ENCODE assay signal across 11 cellular contexts in the genomic region with DNA sequence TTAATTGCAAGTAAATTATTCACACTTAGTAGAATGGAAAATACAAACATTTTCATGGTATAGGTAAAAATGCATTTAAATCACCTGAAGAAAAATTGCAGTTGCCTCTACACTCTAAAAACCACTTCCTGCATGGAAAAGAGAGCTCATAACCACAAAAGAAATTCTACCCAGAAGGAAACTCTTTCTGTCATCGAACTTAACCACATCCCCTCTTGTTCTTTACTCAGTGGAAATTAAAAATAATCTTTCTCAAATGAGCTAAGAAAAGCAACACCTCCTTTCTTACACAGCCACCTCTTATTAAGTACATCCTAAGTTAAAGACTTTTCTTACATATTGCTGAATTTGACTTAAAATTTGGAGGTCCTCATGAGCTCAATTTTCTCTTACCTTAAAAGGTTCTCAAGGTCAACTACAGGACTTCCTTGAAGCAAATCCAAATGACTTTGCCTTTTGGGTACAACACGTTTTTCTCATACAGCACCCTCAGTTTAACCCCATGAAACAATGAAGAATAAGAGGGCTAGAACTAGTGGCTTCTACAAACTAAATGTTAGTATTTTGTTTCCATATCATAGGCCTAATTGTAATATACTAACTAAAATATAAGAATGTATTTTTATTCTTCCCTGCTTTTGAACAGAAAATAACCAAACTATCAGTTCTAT.
DNase-seq lines count a peak whose midpoint lies in the region; ATAC-seq and TF ChIP-seq lines count a peak whose summit lies in the region.
"Had no signal": no experiment of that assay in that cellular context is flagged by ENCODE, and none has a peak within 500 bp of the region (broad histone marks: within the 10 kb centered on the region; RNA-seq: fewer than 3 reads in every experiment).

No MANE protein-coding gene starts in this region.

- no peaks in the 10 kb centered on the region for H3K4me1 ChIP-seq in GM23248 (ENCODE audit: insufficient read depth)

- H3K79me2 ChIP-seq in GM23248 (ENCODE audit: insufficient read depth), result no peaks in the 10 kb centered on the region

- H3F3A ChIP-seq in GM23248 (ENCODE audit: insufficient read depth), result no peaks in the 10 kb centered on the region

- peaks cover 14% of the 10 kb centered on the region; the same call in 1 of the 2 replicates for H3K27me3 ChIP-seq in GM23248 (replicated peaks; ENCODE audit: insufficient read depth)
- H3K27me3 ChIP-seq: cardiac muscle cell had no signal

- H4K20me1 ChIP-seq in GM23248 (ENCODE audit: insufficient read depth), result no peaks in the 10 kb centered on the region

- no peak overlapping the region for H3K4me3 ChIP-seq in GM23248
- H3K4me3 ChIP-seq: cardiac muscle cell had no signal

- H3K27ac Mint-ChIP-seq in activated T-cell treated with anti-CD3 and anti-CD28 coated beads, Interleukin-2, amount 50 U/mL, for 72 hours, result peak overlapping the region; percentile 99
- peak overlapping the region; percentile 89 to 93 for H3K27ac Mint-ChIP-seq in stimulated activated naive CD8-positive, alpha-beta T cell treated with anti-CD3 and anti-CD28 coated beads, Interleukin-15, amount 100 ng/mL, for 72 hours
- no peak overlapping the region for H3K27ac Mint-ChIP-seq in progenitor cell of endocrine pancreas
- H3K27ac Mint-ChIP-seq: nephron had no signal

- no peaks in the 10 kb centered on the region for H3K9me3 ChIP-seq in GM23248 (ENCODE audit: low read depth)

- H3K9ac ChIP-seq in GM23248, result no peak overlapping the region

- H2AFZ ChIP-seq in GM23248, result no peak overlapping the region

- H3K9me2 ChIP-seq in GM23248 (ENCODE audit: insufficient read depth), result no peaks in the 10 kb centered on the region

- WGBS in GM23248 (ENCODE audit: low coverage in 1 of 2, low lambda C conversion rate in 2 of 2, missing lambda C conversion rate in 2 of 2), 2 experiments, result 6 to 9% methylated on average over 2 of the region's 2 CpGs

- peaks cover 59% of the 10 kb centered on the region for H3K4me1 Mint-ChIP-seq in activated T-cell treated with anti-CD3 and anti-CD28 coated beads, Interleukin-2, amount 50 U/mL, for 72 hours (ENCODE audit: low read depth)
- H3K4me1 Mint-ChIP-seq in stimulated activated naive CD8-positive, alpha-beta T cell treated with anti-CD3 and anti-CD28 coated beads, Interleukin-15, amount 100 ng/mL, for 72 hours, result peaks cover 66% of the 10 kb centered on the region
- H3K4me1 Mint-ChIP-seq in progenitor cell of endocrine pancreas (ENCODE audit: low read depth), result peaks cover 2% of the 10 kb centered on the region
- H3K4me1 Mint-ChIP-seq: nephron had no signal

- H3K36me3 Mint-ChIP-seq in activated T-cell treated with anti-CD3 and anti-CD28 coated beads, Interleukin-2, amount 50 U/mL, for 72 hours (ENCODE audit: insufficient read depth in 2 of 2), result peaks cover 3 to 5% of the 10 kb centered on the region in 2 donors
- no peaks in the 10 kb centered on the region for H3K36me3 Mint-ChIP-seq in progenitor cell of endocrine pancreas (ENCODE audit: insufficient read depth)

- no peak for DNase-seq in activated T-cell treated with anti-CD3 and anti-CD28 coated beads, Interleukin-2, amount 50 U/mL, for 72 hours
- no peak for DNase-seq in activated T-cell treated with anti-CD3 and anti-CD28 coated beads, Interleukin-2, amount 50 U/mL, for 48 hours
- DNase-seq in RPMI7951 (ENCODE audit: low read depth), result peak; percentile 59
- no peak for DNase-seq in stimulated activated naive CD8-positive, alpha-beta T cell treated with anti-CD3 and anti-CD28 coated beads, Interleukin-15, amount 100 ng/mL, for 72 hours
- no peak for DNase-seq in GM23248
- DNase-seq in OCI-M2 (lab: John Stamatoyannopoulos, UW; ENCODE audit: unreplicated experiment), result no peak
- DNase-seq in progenitor cell of endocrine pancreas (ENCODE audit: low spot score, unreplicated experiment), result no peak
- DNase-seq: NCI-H526 had no signal

- no peak overlapping the region for H3K4me2 ChIP-seq in GM23248 (ENCODE audit: unreplicated experiment)

- in situ Hi-C loops in GM23248 (cut with MboI), result no loop called here

- no peak overlapping the region for H3K27ac ChIP-seq in GM23248
- H3K27ac ChIP-seq: cardiac muscle cell had no signal

- ATAC-seq in activated T-cell treated with anti-CD3 and anti-CD28 coated beads, Interleukin-2, amount 50 U/mL, for 72 hours (replicated peaks in 1 of 2), result peak; percentile 90 to 93
- ATAC-seq in HG02970 (IDR thresholded peaks at IDR 0.05; ENCODE audit: low FRiP score, unreplicated experiment), result peak; percentile 88
- peak; percentile 88 for ATAC-seq in stimulated activated naive CD8-positive, alpha-beta T cell treated with anti-CD3 and anti-CD28 coated beads, Interleukin-15, amount 100 ng/mL, for 72 hours

- H3K9me3 Mint-ChIP-seq in activated T-cell treated with anti-CD3 and anti-CD28 coated beads, Interleukin-2, amount 50 U/mL, for 72 hours, result peaks cover 0 to 2% of the 10 kb centered on the region in 2 donors
- H3K9me3 Mint-ChIP-seq in stimulated activated naive CD8-positive, alpha-beta T cell treated with anti-CD3 and anti-CD28 coated beads, Interleukin-15, amount 100 ng/mL, for 72 hours, result peaks cover 4 to 7% of the 10 kb centered on the region in 2 donors
- peaks cover 3% of the 10 kb centered on the region for H3K9me3 Mint-ChIP-seq in progenitor cell of endocrine pancreas (ENCODE audit: low read depth)
- H3K9me3 Mint-ChIP-seq: nephron had no signal

- H3K27me3 Mint-ChIP-seq in activated T-cell treated with anti-CD3 and anti-CD28 coated beads, Interleukin-2, amount 50 U/mL, for 72 hours (ENCODE audit: low read depth), result peaks cover 11% of the 10 kb centered on the region
- H3K27me3 Mint-ChIP-seq in stimulated activated naive CD8-positive, alpha-beta T cell treated with anti-CD3 and anti-CD28 coated beads, Interleukin-15, amount 100 ng/mL, for 72 hours, result no peaks in the 10 kb centered on the region
- H3K27me3 Mint-ChIP-seq in progenitor cell of endocrine pancreas, result no peaks in the 10 kb centered on the region

- H3K4me3 Mint-ChIP-seq in activated T-cell treated with anti-CD3 and anti-CD28 coated beads, Interleukin-2, amount 50 U/mL, for 72 hours, result peak overlapping the region; percentile 58 to 88
- H3K4me3 Mint-ChIP-seq in stimulated activated naive CD8-positive, alpha-beta T cell treated with anti-CD3 and anti-CD28 coated beads, Interleukin-15, amount 100 ng/mL, for 72 hours, result peak overlapping the region; percentile 42 to 45
- H3K4me3 Mint-ChIP-seq in progenitor cell of endocrine pancreas (ENCODE audit: low read depth), result no peak overlapping the region
- H3K4me3 Mint-ChIP-seq: nephron had no signal

- TF ChIP-seq CTCF in progenitor cell of endocrine pancreas (IDR thresholded peaks at IDR 0.05; ENCODE audit: unreplicated experiment), result no peak

- H3K36me3 ChIP-seq in GM23248 (ENCODE audit: low read depth), result no peaks in the 10 kb centered on the region
- H3K36me3 ChIP-seq: cardiac muscle cell had no signal
